8 cellular contexts compared by ENCODE assay signal in the genomic region with DNA sequence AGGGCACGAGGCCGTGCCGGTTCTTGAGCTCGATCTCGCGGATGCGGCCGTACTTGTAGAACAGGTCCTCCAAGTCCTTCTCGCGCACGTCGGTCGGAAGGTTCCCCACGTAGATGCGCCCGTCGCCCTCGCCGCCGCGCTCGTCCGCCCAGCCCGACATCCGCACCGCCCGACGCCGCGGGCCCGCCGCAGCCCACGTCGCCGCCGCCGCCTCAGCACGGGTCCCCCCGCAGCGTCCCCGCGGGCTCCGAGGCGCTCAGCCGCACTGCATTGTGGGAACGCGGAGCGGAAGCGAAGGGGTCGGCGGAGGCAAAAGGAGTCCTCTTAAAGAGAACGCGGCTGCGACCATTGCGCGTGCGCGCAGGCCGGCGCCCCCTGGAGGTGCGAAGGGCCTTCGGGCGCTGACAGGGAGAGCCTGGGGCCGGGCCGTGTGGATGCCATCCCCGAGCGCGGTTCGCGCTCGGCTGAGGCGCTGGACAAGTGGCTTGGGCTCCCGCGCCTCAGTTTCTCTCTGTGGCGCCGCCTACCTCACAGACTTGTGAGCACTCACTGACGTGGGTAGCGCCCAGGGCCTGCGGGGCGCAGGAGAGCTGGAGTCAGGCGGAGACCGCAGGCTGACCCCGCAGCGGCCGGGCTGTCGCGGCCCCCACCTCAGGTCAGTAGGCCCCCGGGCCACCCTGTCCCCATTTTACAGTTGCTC. TPM values are rescaled to one million over a fixed set of nuclear protein-coding genes. Genes with fewer than 3 reads are reported as not detected.
DNase-seq lines count a peak whose midpoint lies in the region; ATAC-seq and TF ChIP-seq lines count a peak whose summit lies in the region.

A gene with protein sequence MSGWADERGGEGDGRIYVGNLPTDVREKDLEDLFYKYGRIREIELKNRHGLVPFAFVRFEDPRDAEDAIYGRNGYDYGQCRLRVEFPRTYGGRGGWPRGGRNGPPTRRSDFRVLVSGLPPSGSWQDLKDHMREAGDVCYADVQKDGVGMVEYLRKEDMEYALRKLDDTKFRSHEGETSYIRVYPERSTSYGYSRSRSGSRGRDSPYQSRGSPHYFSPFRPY (minus strand): TSS at position 299 of the 700 bp plus-strand sequence. CDS start 139 bp downstream, at position 160.

- TF ChIP-seq POLR2A in transverse colon (IDR thresholded peaks at IDR 0.05) = peak; percentile 51

- no CpG with 5 or more reads among the region's 88 CpGs for WGBS in trophoblast cell (ENCODE audit: extremely low coverage, insufficient coverage, insufficient read length)
- WGBS in transverse colon (ENCODE audit: low coverage in 1 of 2), 2 donors = 0% methylated on average over 48 of the region's 88 CpGs; no CpG with 5 or more reads in 1 of the 2 donors

- H2BK120ac ChIP-seq in trophoblast cell (ENCODE audit: insufficient read depth, low read length, poor library complexity) = peak within 1 kb of the TSS; percentile 91

- no peaks in the 10 kb centered on the region for H3K9me3 ChIP-seq in SU-DHL-6 (ENCODE audit: insufficient read depth, low read length)
- H3K9me3 ChIP-seq in cardiac muscle cell (ENCODE audit: low read depth) = no peaks in the 10 kb centered on the region
- no peaks in the 10 kb centered on the region for H3K9me3 ChIP-seq in trophoblast cell (ENCODE audit: insufficient read depth, low read depth, low read length)
- no peaks in the 10 kb centered on the region for H3K9me3 ChIP-seq in transverse colon

- no peak for TF ChIP-seq EP300 in transverse colon (IDR thresholded peaks at IDR 0.05; ENCODE audit: low read depth)

- H3K4me1 ChIP-seq in cardiac muscle cell (ENCODE audit: low read depth) (peaks cover 4% of the 10 kb centered on the region), trophoblast cell (ENCODE audit: control insufficient read depth in 1 of 2, insufficient read depth in 2 of 2, low read length in 2 of 2) (peaks cover 10 to 13% of the 10 kb centered on the region in 2 experiments), transverse colon (peaks cover 0 to 42% (median 20%) of the 10 kb centered on the region in 4 donors)

- H3K36me3 ChIP-seq in SU-DHL-6 (ENCODE audit: low read length) = peaks cover 15% of the 10 kb centered on the region
- peaks cover 23% of the 10 kb centered on the region for H3K36me3 ChIP-seq in cardiac muscle cell
- peaks cover 11 to 18% of the 10 kb centered on the region in 2 experiments for H3K36me3 ChIP-seq in trophoblast cell (ENCODE audit: control insufficient read depth in 1 of 2, insufficient read depth in 2 of 2, low read length in 2 of 2)
- H3K36me3 ChIP-seq in transverse colon = peaks cover 0 to 11% (median 5%) of the 10 kb centered on the region in 4 donors

- in situ Hi-C loops in transverse colon (cut with MboI; ENCODE audit: low pct_ligation_motif_present in 1 of 4, low pct_unique_long_range_greater_than_20kb in 1 of 4, low sequenced_read_pairs in 3 of 4) = no loop called here

- peak within 1 kb of the TSS; percentile 91 for H2BK5ac ChIP-seq in trophoblast cell (ENCODE audit: low read depth, low read length, poor library complexity)

- TF ChIP-seq CTCF in GM12872 (IDR thresholded peaks at IDR 0.05; ENCODE audit: insufficient read depth, low read depth, low read length) (peak; percentile 96), SU-DHL-6 (IDR thresholded peaks at IDR 0.05; ENCODE audit: insufficient read depth, low read length, poor library complexity, severe bottlenecking) (peak; percentile 84), cardiac muscle cell (IDR thresholded peaks at IDR 0.05; ENCODE audit: low read depth, low read length) (peak; percentile 91), transverse colon (IDR thresholded peaks at IDR 0.05) (peak; percentile 81 to 93 (median 87))

- intact Hi-C loops in transverse colon (cut with DNase I; ENCODE audit: low total_unique reads) = no loop called here

- H3K4ac ChIP-seq in trophoblast cell (ENCODE audit: low read depth, low read length) = peak within 1 kb of the TSS; percentile 99

- peak within 1 kb of the TSS; percentile 67 for H4K12ac ChIP-seq in trophoblast cell (ENCODE audit: low read depth, low read length)

- H3K9ac ChIP-seq in SU-DHL-6 (ENCODE audit: low read length) = peak within 1 kb of the TSS; percentile 82
- H3K9ac ChIP-seq in trophoblast cell (ENCODE audit: low read length) = peak within 1 kb of the TSS; percentile 96

- ATAC-seq in HG02759 (IDR thresholded peaks at IDR 0.05; ENCODE audit: unreplicated experiment) = peak; percentile 85

- H4K91ac ChIP-seq in trophoblast cell (ENCODE audit: low read depth, low read length) = peak within 1 kb of the TSS; percentile 91

- no peak within 1 kb of the TSS for H3K23ac ChIP-seq in trophoblast cell (ENCODE audit: low read length)

- H3K14ac ChIP-seq in trophoblast cell (ENCODE audit: low read length) = peak within 1 kb of the TSS; percentile 97

- H2AFZ ChIP-seq in SU-DHL-6 (ENCODE audit: low read depth, low read length, severe bottlenecking) (peak within 1 kb of the TSS; percentile 87), trophoblast cell (ENCODE audit: insufficient read depth, low read length, poor library complexity) (peak within 1 kb of the TSS; percentile 81)

- H4K8ac ChIP-seq in trophoblast cell (ENCODE audit: low read depth, low read length) = peak within 1 kb of the TSS; percentile 89

- peak within 1 kb of the TSS; percentile 84 for H3K4me3 ChIP-seq in SU-DHL-6 (ENCODE audit: insufficient read depth, low read length, poor library complexity, severe bottlenecking)
- peak within 1 kb of the TSS; percentile 81 for H3K4me3 ChIP-seq in cardiac muscle cell
- H3K4me3 ChIP-seq in trophoblast cell (ENCODE audit: low read depth, low read length) = peak within 1 kb of the TSS; percentile 99
- peak within 1 kb of the TSS; percentile 85 to 98 (median 94) for H3K4me3 ChIP-seq in transverse colon

- H3K4me2 ChIP-seq in SU-DHL-6 (ENCODE audit: low read depth, low read length, poor library complexity, severe bottlenecking) (peak within 1 kb of the TSS; percentile 66), trophoblast cell (ENCODE audit: low read length) (peak within 1 kb of the TSS; percentile 86)

- peak within 1 kb of the TSS; percentile 79 for H2AK5ac ChIP-seq in trophoblast cell (ENCODE audit: low read length)

- peaks cover 16% of the 10 kb centered on the region; the same call in 1 of the 2 replicates for H3F3A ChIP-seq in SU-DHL-6 (ENCODE audit: insufficient read depth)

- H3K27ac ChIP-seq in SU-DHL-6 (ENCODE audit: low read depth, low read length) = peak within 1 kb of the TSS; percentile 62
- peak within 1 kb of the TSS; percentile 92 for H3K27ac ChIP-seq in cardiac muscle cell
- peak within 1 kb of the TSS; percentile 88 for H3K27ac ChIP-seq in trophoblast cell (ENCODE audit: low read depth, low read length)
- peak within 1 kb of the TSS; percentile 94 to 97 (median 96) for H3K27ac ChIP-seq in transverse colon

- H3K79me1 ChIP-seq in trophoblast cell (ENCODE audit: low read length) = peaks cover 11% of the 10 kb centered on the region

- H4K20me1 ChIP-seq in SU-DHL-6 (ENCODE audit: low read depth, low read length) = peaks cover 34% of the 10 kb centered on the region

- peak; percentile 93 for DNase-seq in NCI-H128 (lab: John Stamatoyannopoulos, UW; ENCODE audit: unreplicated experiment)
- peak; percentile 92 for DNase-seq in activated naive CD8-positive, alpha-beta T cell treated with anti-CD3 and anti-CD28 coated beads, Interleukin-2, amount 50 U/mL, for 16 hours (ENCODE audit: low read depth, low spot score)
- peak; percentile 98 for DNase-seq in cardiac muscle cell (ENCODE audit: low read depth in 1 of 2, low spot score in 1 of 2)
- peak; percentile 96 to 99 for DNase-seq in trophoblast cell
- peak; percentile 96 for DNase-seq in transverse colon

- peaks cover 58% of the 10 kb centered on the region for H3K79me2 ChIP-seq in SU-DHL-6 (ENCODE audit: insufficient read depth, low read length)
- H3K79me2 ChIP-seq in trophoblast cell (ENCODE audit: control insufficient read depth, insufficient read depth, low read length, poor library complexity) = peaks cover 20% of the 10 kb centered on the region

- H3K18ac ChIP-seq in trophoblast cell (ENCODE audit: low read length) = peak within 1 kb of the TSS; percentile 93

- no peaks in the 10 kb centered on the region for H3K27me3 ChIP-seq in SU-DHL-6 (ENCODE audit: low read length)
- H3K27me3 ChIP-seq in cardiac muscle cell = no peaks in the 10 kb centered on the region
- no peaks in the 10 kb centered on the region for H3K27me3 ChIP-seq in trophoblast cell (ENCODE audit: insufficient read depth, low read length)
- no peaks in the 10 kb centered on the region for H3K27me3 ChIP-seq in transverse colon

- H3K9me2 ChIP-seq in SU-DHL-6 (replicated peaks; ENCODE audit: insufficient read depth, low read length) = no peaks in the 10 kb centered on the region

- H2BK12ac ChIP-seq in trophoblast cell (ENCODE audit: low read length) = no peak within 1 kb of the TSS

RNA-seq across cellular contexts. Expression of the gene that starts here (rescaled TPM):
- total RNA-seq in cardiac muscle cell (126 and 131 TPM in 2 replicates), transverse colon (10 to 100 TPM; 33.7 to 93.8 (median 64.5) TPM)
- 195 and 205 TPM in 2 replicates for polyA plus RNA-seq in cardiac muscle cell
- polyA plus RNA-seq in trophoblast cell (2013) = 217 and 221 TPM in 2 replicates

Comparison
In these comparisons a context has a peak if more than half of its experiments do, and no peak if none do; other contexts are left out.
1. Peak in every context shown above with its lines: DNase-seq, ATAC-seq, H3K4me3 ChIP-seq and H3K27ac ChIP-seq.